2 cellular contexts compared by ENCODE assay signal in the genomic region with DNA sequence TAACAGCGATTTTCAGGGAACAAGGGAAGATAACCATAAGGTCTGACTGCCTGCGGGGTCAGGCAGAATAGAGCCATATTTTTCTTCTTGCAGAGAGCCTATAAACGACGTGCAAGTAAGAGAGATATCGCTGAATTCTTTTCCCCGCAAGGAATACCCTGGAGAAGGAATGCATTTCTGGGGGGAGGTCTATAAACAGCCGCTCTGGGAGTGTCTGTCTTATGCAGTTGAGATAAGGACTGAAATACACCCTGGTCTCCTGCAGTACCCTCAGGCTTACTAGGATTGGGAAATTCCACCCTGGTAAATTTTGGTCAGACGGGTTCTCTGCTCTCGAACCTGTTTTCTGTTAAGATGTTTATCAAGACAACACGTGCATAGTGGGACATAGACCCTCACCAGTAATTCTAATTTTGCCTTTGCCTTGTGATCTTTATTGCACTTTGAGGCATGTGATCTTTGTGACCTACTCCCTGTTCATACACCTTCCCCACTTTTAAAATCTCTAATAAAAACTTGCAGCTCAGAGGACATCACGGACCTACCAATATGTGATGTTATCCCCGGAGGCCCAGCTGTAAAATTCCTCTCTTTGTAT.
TF ChIP-seq lines count a peak whose summit lies in the region.

No MANE protein-coding gene starts in this region.

TF ChIP-seq in K562, 482 proteins besides CTCF, POLR2A, EP300 and RAD21:
- peak; percentile 88 for TF ChIP-seq ZNF445 (CRISPR knock-in tag; IDR thresholded peaks at IDR 0.05; ENCODE audit: low read depth)
- peak; percentile 75 for TF ChIP-seq TRIM28 (IDR thresholded peaks at IDR 0.05)

TF ChIP-seq in HepG2, 621 proteins besides CTCF, POLR2A, EP300 and RAD21:
- TF ChIP-seq, protein P1, sequence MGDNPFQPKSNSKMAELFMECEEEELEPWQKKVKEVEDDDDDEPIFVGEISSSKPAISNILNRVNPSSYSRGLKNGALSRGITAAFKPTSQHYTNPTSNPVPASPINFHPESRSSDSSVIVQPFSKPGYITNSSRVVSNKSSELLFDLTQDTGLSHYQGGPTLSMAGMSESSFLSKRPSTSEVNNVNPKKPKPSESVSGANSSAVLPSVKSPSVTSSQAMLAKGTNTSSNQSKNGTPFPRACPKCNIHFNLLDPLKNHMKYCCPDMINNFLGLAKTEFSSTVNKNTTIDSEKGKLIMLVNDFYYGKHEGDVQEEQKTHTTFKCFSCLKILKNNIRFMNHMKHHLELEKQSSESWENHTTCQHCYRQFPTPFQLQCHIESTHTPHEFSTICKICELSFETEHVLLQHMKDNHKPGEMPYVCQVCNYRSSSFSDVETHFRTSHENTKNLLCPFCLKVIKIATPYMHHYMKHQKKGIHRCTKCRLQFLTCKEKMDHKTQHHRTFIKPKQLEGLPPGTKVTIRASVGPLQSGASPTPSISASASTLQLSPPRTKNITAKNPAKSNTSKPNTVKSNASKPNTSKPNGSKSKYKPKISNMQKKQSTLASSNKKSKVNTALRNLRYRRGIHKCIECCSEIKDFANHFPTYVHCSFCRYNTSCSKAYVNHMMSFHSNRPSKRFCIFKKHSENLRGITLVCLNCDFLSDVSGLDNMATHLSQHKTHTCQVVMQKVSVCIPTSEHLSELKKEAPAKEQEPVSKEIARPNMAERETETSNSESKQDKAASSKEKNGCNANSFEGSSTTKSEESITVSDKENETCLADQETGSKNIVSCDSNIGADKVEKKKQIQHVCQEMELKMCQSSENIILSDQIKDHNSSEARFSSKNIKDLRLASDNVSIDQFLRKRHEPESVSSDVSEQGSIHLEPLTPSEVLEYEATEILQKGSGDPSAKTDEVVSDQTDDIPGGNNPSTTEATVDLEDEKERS (CRISPR knock-in tag; IDR thresholded peaks at IDR 0.05) = 0 out of 2 replicates have a peak, but pooled peaks have one; percentile 23
